1 cellular context compared by ENCODE assay signal in the genomic region with DNA sequence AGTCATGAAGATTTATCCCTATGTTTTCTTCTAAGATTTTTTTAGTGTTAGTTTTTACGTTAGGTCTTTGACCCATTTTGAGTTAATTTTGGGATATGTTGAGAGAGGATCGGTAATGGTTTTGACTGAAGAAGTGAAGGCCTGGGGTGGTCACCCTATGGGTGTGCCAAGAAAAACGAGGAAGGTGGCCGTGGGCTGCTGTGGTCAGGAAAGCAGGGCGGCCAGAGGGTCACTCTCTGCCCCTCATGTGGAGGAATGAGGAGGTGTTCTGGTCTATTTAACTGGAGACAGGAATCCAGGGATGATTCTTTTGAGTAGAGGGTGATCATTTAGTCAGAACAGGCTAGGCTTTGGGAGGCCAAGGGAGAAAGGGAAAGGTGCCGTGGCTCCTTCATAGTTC.
TF ChIP-seq lines count a peak whose summit lies in the region.

No MANE protein-coding gene starts in this region.

TF ChIP-seq in GM23338, 12 proteins besides CTCF, POLR2A, EP300 and RAD21 (continued from another document):
- TF ChIP-seq, protein P1, sequence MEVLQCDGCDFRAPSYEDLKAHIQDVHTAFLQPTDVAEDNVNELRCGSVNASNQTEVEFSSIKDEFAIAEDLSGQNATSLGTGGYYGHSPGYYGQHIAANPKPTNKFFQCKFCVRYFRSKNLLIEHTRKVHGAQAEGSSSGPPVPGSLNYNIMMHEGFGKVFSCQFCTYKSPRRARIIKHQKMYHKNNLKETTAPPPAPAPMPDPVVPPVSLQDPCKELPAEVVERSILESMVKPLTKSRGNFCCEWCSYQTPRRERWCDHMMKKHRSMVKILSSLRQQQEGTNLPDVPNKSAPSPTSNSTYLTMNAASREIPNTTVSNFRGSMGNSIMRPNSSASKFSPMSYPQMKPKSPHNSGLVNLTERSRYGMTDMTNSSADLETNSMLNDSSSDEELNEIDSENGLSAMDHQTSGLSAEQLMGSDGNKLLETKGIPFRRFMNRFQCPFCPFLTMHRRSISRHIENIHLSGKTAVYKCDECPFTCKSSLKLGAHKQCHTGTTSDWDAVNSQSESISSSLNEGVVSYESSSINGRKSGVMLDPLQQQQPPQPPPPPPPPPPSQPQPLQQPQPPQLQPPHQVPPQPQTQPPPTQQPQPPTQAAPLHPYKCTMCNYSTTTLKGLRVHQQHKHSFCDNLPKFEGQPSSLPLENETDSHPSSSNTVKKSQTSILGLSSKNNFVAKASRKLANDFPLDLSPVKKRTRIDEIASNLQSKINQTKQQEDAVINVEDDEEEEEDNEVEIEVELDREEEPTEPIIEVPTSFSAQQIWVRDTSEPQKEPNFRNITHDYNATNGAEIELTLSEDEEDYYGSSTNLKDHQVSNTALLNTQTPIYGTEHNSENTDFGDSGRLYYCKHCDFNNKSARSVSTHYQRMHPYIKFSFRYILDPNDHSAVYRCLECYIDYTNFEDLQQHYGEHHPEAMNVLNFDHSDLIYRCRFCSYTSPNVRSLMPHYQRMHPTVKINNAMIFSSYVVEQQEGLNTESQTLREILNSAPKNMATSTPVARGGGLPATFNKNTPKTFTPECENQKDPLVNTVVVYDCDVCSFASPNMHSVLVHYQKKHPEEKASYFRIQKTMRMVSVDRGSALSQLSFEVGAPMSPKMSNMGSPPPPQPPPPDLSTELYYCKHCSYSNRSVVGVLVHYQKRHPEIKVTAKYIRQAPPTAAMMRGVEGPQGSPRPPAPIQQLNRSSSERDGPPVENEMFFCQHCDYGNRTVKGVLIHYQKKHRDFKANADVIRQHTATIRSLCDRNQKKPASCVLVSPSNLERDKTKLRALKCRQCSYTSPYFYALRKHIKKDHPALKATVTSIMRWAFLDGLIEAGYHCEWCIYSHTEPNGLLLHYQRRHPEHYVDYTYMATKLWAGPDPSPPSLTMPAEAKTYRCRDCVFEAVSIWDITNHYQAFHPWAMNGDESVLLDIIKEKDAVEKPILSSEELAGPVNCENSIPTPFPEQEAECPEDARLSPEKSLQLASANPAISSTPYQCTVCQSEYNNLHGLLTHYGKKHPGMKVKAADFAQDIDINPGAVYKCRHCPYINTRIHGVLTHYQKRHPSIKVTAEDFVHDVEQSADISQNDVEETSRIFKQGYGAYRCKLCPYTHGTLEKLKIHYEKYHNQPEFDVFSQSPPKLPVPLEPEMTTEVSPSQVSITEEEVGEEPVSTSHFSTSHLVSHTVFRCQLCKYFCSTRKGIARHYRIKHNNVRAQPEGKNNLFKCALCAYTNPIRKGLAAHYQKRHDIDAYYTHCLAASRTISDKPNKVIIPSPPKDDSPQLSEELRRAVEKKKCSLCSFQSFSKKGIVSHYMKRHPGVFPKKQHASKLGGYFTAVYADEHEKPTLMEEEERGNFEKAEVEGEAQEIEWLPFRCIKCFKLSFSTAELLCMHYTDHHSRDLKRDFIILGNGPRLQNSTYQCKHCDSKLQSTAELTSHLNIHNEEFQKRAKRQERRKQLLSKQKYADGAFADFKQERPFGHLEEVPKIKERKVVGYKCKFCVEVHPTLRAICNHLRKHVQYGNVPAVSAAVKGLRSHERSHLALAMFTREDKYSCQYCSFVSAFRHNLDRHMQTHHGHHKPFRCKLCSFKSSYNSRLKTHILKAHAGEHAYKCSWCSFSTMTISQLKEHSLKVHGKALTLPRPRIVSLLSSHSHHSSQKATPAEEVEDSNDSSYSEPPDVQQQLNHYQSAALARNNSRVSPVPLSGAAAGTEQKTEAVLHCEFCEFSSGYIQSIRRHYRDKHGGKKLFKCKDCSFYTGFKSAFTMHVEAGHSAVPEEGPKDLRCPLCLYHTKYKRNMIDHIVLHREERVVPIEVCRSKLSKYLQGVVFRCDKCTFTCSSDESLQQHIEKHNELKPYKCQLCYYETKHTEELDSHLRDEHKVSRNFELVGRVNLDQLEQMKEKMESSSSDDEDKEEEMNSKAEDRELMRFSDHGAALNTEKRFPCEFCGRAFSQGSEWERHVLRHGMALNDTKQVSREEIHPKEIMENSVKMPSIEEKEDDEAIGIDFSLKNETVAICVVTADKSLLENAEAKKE (CRISPR knock-in tag; IDR thresholded peaks at IDR 0.05): no peak
- TF ChIP-seq JUNB (IDR thresholded peaks at IDR 0.05; ENCODE audit: unreplicated experiment): no peak
